ENCODE assay signal across 12 cellular contexts in genomic region chr1:201011616-201012015, GRCh38. TPM values are rescaled to one million over a fixed set of nuclear protein-coding genes. Genes with fewer than 3 reads are reported as not detected.
DNase-seq lines count a peak whose midpoint lies in the region; ATAC-seq and TF ChIP-seq lines count a peak whose summit lies in the region.
"Had no signal": no experiment of that assay in that cellular context is flagged by ENCODE, and none has a peak within 500 bp of the region (broad histone marks: within the 10 kb centered on the region; RNA-seq: fewer than 3 reads in every experiment).

No MANE protein-coding gene starts in this region.

- H3K4me3 ChIP-seq in lower lobe of right lung, result no peak overlapping the region
- H3K4me3 ChIP-seq: gastrocnemius medialis, HAP-1 had no signal

- intact Hi-C loops in lower lobe of right lung (cut with DNase I), result no loop called here

- peaks cover 11% of the 10 kb centered on the region for H3K27me3 ChIP-seq in lower lobe of right lung (ENCODE audit: low read depth)

- DNase-seq in NCI-H1436 (lab: John Stamatoyannopoulos, UW) (peak; percentile 72), NCI-H1436 treated with DMSO at 0.1 percent for 48 hours (lab: John Stamatoyannopoulos, UW) (no peak), NCI-H1092 (lab: John Stamatoyannopoulos, UW) (peak; percentile 87), NCI-H69 (lab: John Stamatoyannopoulos, UW) (peak; percentile 93), lower lobe of right lung (peak; percentile 24)
- DNase-seq: gastrocnemius medialis, NCI-H526 had no signal

- no peaks in the 10 kb centered on the region for H3K9me3 ChIP-seq in lower lobe of right lung
- H3K9me3 ChIP-seq: gastrocnemius medialis, HAP-1 had no signal

- no peak overlapping the region for H3K27ac ChIP-seq in lower lobe of right lung
- H3K27ac ChIP-seq: 22Rv1, gastrocnemius medialis had no signal

- H3K4me1 ChIP-seq in lower lobe of right lung, result peaks cover 36% of the 10 kb centered on the region

- TF ChIP-seq CTCF in lower lobe of right lung (IDR thresholded peaks at IDR 0.05), result no peak

- ATAC-seq in lower lobe of right lung (no peak), GM21390 (IDR thresholded peaks at IDR 0.05; ENCODE audit: unreplicated experiment) (no peak), HG03565 (IDR thresholded peaks at IDR 0.05; ENCODE audit: unreplicated experiment) (no peak), GM19452 (IDR thresholded peaks at IDR 0.05; ENCODE audit: unreplicated experiment) (no peak)
- ATAC-seq: gastrocnemius medialis had no signal

- no peaks in the 10 kb centered on the region for H3K36me3 ChIP-seq in lower lobe of right lung
- H3K36me3 ChIP-seq: gastrocnemius medialis, HAP-1 had no signal

RNA-seq across cellular contexts. Expression of gene KIF21B, which starts 11.9 kb away (rescaled TPM):
- total RNA-seq in lower lobe of right lung, result 4.7 TPM
